ENCODE assay signal across 33 cellular contexts in genomic region chr16:49422896-49423295, GRCh38. TPM values are rescaled to one million over a fixed set of nuclear protein-coding genes. Genes with fewer than 3 reads are reported as not detected.
"Had no signal": no experiment of that assay in that cellular context is flagged by ENCODE, and none has a peak within 500 bp of the region (broad histone marks: within the 10 kb centered on the region; RNA-seq: fewer than 3 reads in every experiment).

No MANE protein-coding gene starts in this region.

- H3K4me3 Mint-ChIP-seq: immature natural killer cell; memory B cell; nephron; neural progenitor cell; stimulated activated effector memory CD8-positive, alpha-beta T cell treated with anti-CD3 and anti-CD28 coated beads, Interleukin-12 subunit alpha, Interleukin-12 subunit beta, amount 100 ng/mL, for 72 hours had no signal

- H3K27ac ChIP-seq: dorsolateral prefrontal cortex, gastrocnemius medialis, hepatocyte, neural progenitor cell, ovary, psoas muscle, sigmoid colon, stomach, thyroid gland, vagina had no signal

- H2AFZ ChIP-seq: hepatocyte, neural progenitor cell had no signal

- H3K36me3 ChIP-seq: gastrocnemius medialis, neural progenitor cell, ovary, sigmoid colon, stomach, thyroid gland, vagina had no signal

- H3K4me1 ChIP-seq: gastrocnemius medialis, psoas muscle, thyroid gland, vagina had no signal

- H3K4me2 ChIP-seq: hepatocyte, neural progenitor cell had no signal

- DNase-seq: dorsolateral prefrontal cortex; effector CD4-positive, alpha-beta T cell; foreskin fibroblast; gastrocnemius medialis; head of caudate nucleus; immature natural killer cell; nucleus accumbens; ovary; psoas muscle; right cardiac atrium; sigmoid colon; stimulated activated CD4-positive, alpha-beta T cell treated with anti-CD3 and anti-CD28 coated beads, Interleukin-2, amount 100 ng/mL, for 24 hours; stimulated activated CD4-positive, alpha-beta T cell treated with anti-CD3 and anti-CD28 coated beads, Interleukin-4, amount 100 ng/mL, for 24 hours; stimulated activated naive CD4-positive, alpha-beta T cell treated with Interleukin-2 at 50 U/mL for 16 hours; stomach; thyroid gland; trophoblast cell had no signal

- H3K9me3 Mint-ChIP-seq: immature natural killer cell; nephron; stimulated activated effector memory CD8-positive, alpha-beta T cell treated with anti-CD3 and anti-CD28 coated beads, Interleukin-12 subunit alpha, Interleukin-12 subunit beta, amount 100 ng/mL, for 72 hours had no signal

- H3K79me2 ChIP-seq: hepatocyte had no signal

- H3K9me3 ChIP-seq: gastrocnemius medialis, ovary, psoas muscle, sigmoid colon, stomach, thyroid gland, vagina had no signal

- H3K4me3 ChIP-seq: dorsolateral prefrontal cortex, gastrocnemius medialis, hepatocyte, lung, neural progenitor cell, ovary, psoas muscle, sigmoid colon, stomach, thyroid gland, vagina had no signal

- H3K36me3 Mint-ChIP-seq: immature natural killer cell; neural progenitor cell; stimulated activated effector memory CD8-positive, alpha-beta T cell treated with anti-CD3 and anti-CD28 coated beads, Interleukin-12 subunit alpha, Interleukin-12 subunit beta, amount 100 ng/mL, for 72 hours had no signal

- H3K9ac ChIP-seq: neural progenitor cell had no signal

- H3K27me3 ChIP-seq: gastrocnemius medialis, hepatocyte, neural progenitor cell, ovary, sigmoid colon, thyroid gland, vagina had no signal

- H3K4me1 Mint-ChIP-seq: memory B cell had no signal

- ATAC-seq: gastrocnemius medialis; left lobe of liver; psoas muscle; right cardiac atrium; stimulated activated effector memory CD8-positive, alpha-beta T cell treated with anti-CD3 and anti-CD28 coated beads, Interleukin-12 subunit alpha, Interleukin-12 subunit beta, amount 100 ng/mL, for 72 hours had no signal

- H3K27ac Mint-ChIP-seq: immature natural killer cell; memory B cell; nephron; neural progenitor cell; stimulated activated effector memory CD8-positive, alpha-beta T cell treated with anti-CD3 and anti-CD28 coated beads, Interleukin-12 subunit alpha, Interleukin-12 subunit beta, amount 100 ng/mL, for 72 hours had no signal

RNA-seq across cellular contexts. Expression of gene C16orf78, which starts 49.3 kb away (rescaled TPM):
- total RNA-seq: dorsolateral prefrontal cortex, gastrocnemius medialis, glomerular endothelial cell, hepatocyte, left lobe of liver, liver, lung, mononuclear cell, ovary, psoas muscle, renal cortical epithelial cell, right cardiac atrium, sigmoid colon, skeletal muscle tissue, stomach, subcutaneous adipose tissue, temporal lobe, thyroid gland, ureter, vagina had no signal
